1 cellular context compared by ENCODE assay signal in genomic region chr2:21024198-21024597, GRCh38.
A peak's percentile ranks its signal among the peaks of the same experiment; 100 is the strongest.
TF ChIP-seq lines count a peak whose summit lies in the region.

No MANE protein-coding gene starts in this region.

TF ChIP-seq in HepG2, 621 proteins besides CTCF, POLR2A, EP300 and RAD21 (continued from another document):
- TF ChIP-seq, protein P1, sequence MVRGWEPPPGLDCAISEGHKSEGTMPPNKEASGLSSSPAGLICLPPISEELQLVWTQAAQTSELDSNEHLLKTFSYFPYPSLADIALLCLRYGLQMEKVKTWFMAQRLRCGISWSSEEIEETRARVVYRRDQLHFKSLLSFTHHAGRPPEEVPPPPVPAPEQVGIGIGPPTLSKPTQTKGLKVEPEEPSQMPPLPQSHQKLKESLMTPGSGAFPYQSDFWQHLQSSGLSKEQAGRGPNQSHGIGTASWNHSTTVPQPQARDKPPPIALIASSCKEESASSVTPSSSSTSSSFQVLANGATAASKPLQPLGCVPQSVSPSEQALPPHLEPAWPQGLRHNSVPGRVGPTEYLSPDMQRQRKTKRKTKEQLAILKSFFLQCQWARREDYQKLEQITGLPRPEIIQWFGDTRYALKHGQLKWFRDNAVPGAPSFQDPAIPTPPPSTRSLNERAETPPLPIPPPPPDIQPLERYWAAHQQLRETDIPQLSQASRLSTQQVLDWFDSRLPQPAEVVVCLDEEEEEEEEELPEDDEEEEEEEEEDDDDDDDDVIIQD (CRISPR knock-in tag; IDR thresholded peaks at IDR 0.05; ENCODE audit: low read depth): no peak
- no peak for TF ChIP-seq CENPT (CRISPR knock-in tag; IDR thresholded peaks at IDR 0.05; ENCODE audit: low read depth)
- peak; percentile 41; the same call in 1 of the 2 replicates for TF ChIP-seq POLR2AphosphoS5 (IDR thresholded peaks at IDR 0.05; ENCODE audit: low read depth, low read length)
- no peak for TF ChIP-seq SYNCRIP (IDR thresholded peaks at IDR 0.05; ENCODE audit: insufficient read depth, low read depth, low read length)
- no peak for TF ChIP-seq PBX3 (CRISPR knock-in tag; IDR thresholded peaks at IDR 0.05; ENCODE audit: borderline replicate concordance)
- TF ChIP-seq ZNF766 (CRISPR knock-in tag; IDR thresholded peaks at IDR 0.05; ENCODE audit: borderline replicate concordance): no peak
- TF ChIP-seq SSRP1 (CRISPR knock-in tag; IDR thresholded peaks at IDR 0.05): 0 out of 2 replicates have a peak, but pooled peaks have one; percentile 14
- TF ChIP-seq ZNF674 (CRISPR knock-in tag; IDR thresholded peaks at IDR 0.05; ENCODE audit: low read depth): no peak
- no peak for TF ChIP-seq SIN3B (IDR thresholded peaks at IDR 0.05; ENCODE audit: low read length)
- 0 out of 2 replicates have a peak, but pooled peaks have one; percentile 9 for TF ChIP-seq KDM4B (CRISPR knock-in tag; IDR thresholded peaks at IDR 0.05)
- TF ChIP-seq ATF2 (CRISPR knock-in tag; IDR thresholded peaks at IDR 0.05): no peak
- no peak for TF ChIP-seq ZFP36L1 (CRISPR knock-in tag; IDR thresholded peaks at IDR 0.05)
- TF ChIP-seq BCL6 (CRISPR knock-in tag; IDR thresholded peaks at IDR 0.05): no peak
- 0 out of 2 replicates have a peak, but pooled peaks have one; percentile 8 for TF ChIP-seq GABPB1 (CRISPR knock-in tag; IDR thresholded peaks at IDR 0.05)
- TF ChIP-seq HNRNPK (IDR thresholded peaks at IDR 0.05; ENCODE audit: low read depth, low read length, poor library complexity, severe bottlenecking): peak; percentile 3
- TF ChIP-seq MLLT10 (CRISPR knock-in tag; IDR thresholded peaks at IDR 0.05): 0 out of 2 replicates have a peak, but pooled peaks have one; percentile 15
- TF ChIP-seq PAF1 (CRISPR knock-in tag; IDR thresholded peaks at IDR 0.05): peak; percentile 72; the same call in 1 of the 2 replicates
- 0 out of 2 replicates have a peak, but pooled peaks have one; percentile 0 for TF ChIP-seq TOE1 (CRISPR knock-in tag; IDR thresholded peaks at IDR 0.05)
- no peak for TF ChIP-seq ZNF558 (CRISPR knock-in tag; IDR thresholded peaks at IDR 0.05; ENCODE audit: borderline replicate concordance)
- TF ChIP-seq POLR2G (IDR thresholded peaks at IDR 0.05; ENCODE audit: low read depth, low read length): peak; percentile 28; the same call in 1 of the 2 replicates
